8 cellular contexts compared by ENCODE assay signal in genomic region chr17:78357687-78358537, GRCh38. TPM values are rescaled to one million over a fixed set of nuclear protein-coding genes. Genes with fewer than 3 reads are reported as not detected.
DNase-seq lines count a peak whose midpoint lies in the region; ATAC-seq and TF ChIP-seq lines count a peak whose summit lies in the region.

No MANE protein-coding gene starts in this region.

- peaks cover 54% of the 10 kb centered on the region for H3K4me1 ChIP-seq in OCI-LY3 (ENCODE audit: low read length)
- peaks cover 57% of the 10 kb centered on the region for H3K4me1 ChIP-seq in effector memory CD4-positive, alpha-beta T cell (ENCODE audit: control insufficient read depth, insufficient read depth, low read length, poor library complexity, severe bottlenecking)

- peak overlapping the region; percentile 61 for H3K27ac ChIP-seq in AG04450 (ENCODE audit: low read depth, low read length)
- H3K27ac ChIP-seq in OCI-LY3 (ENCODE audit: low read length): peak overlapping the region; percentile 91
- H3K27ac ChIP-seq in effector memory CD4-positive, alpha-beta T cell (ENCODE audit: insufficient read depth, low read length, poor library complexity, severe bottlenecking): peak overlapping the region; percentile 93

- peak overlapping the region; percentile 82 to 86 (median 85) for H3K4me3 Mint-ChIP-seq in nephron

- ATAC-seq in HG03432 (IDR thresholded peaks at IDR 0.05; ENCODE audit: unreplicated experiment) (no peak), HG03139 (IDR thresholded peaks at IDR 0.05; ENCODE audit: unreplicated experiment) (no peak), HG02571 (IDR thresholded peaks at IDR 0.05; ENCODE audit: unreplicated experiment) (no peak)

- H3K27ac Mint-ChIP-seq in nephron: no peak overlapping the region

- peaks cover 54% of the 10 kb centered on the region for H3K36me3 ChIP-seq in OCI-LY3 (replicated peaks; ENCODE audit: low read depth, low read length)
- H3K36me3 ChIP-seq in effector memory CD4-positive, alpha-beta T cell (ENCODE audit: control insufficient read depth, insufficient read depth, low read length): peaks cover 19% of the 10 kb centered on the region

- H3K36me3 Mint-ChIP-seq in nephron (ENCODE audit: low read depth): peaks cover 12% of the 10 kb centered on the region

- DNase-seq in AG04450 (ENCODE audit: low read depth, low spot score) (no peak), H4 (ENCODE audit: low spot score) (no peak)
- DNase-seq in effector memory CD4-positive, alpha-beta T cell: no peak

- peaks cover 48% of the 10 kb centered on the region for H3K79me2 ChIP-seq in OCI-LY3 (ENCODE audit: low read length)

- peak overlapping the region; percentile 99 for H3K4me2 ChIP-seq in OCI-LY3 (ENCODE audit: low read length)

- H3K9me3 ChIP-seq in AG04450 (ENCODE audit: control insufficient read depth, insufficient read depth, low read length) (peaks cover 4% of the 10 kb centered on the region; the same call in 1 of the 2 replicates), OCI-LY3 (ENCODE audit: insufficient read depth, low read length) (no peaks in the 10 kb centered on the region)
- H3K9me3 ChIP-seq in effector memory CD4-positive, alpha-beta T cell (ENCODE audit: control insufficient read depth, low read length): no peaks in the 10 kb centered on the region

- peak overlapping the region; percentile 99 for H3K9ac ChIP-seq in OCI-LY3 (ENCODE audit: low read length)

- peaks cover 49% of the 10 kb centered on the region for H3K4me1 Mint-ChIP-seq in nephron

- H3K27me3 ChIP-seq in AG04450 (ENCODE audit: control insufficient read depth, insufficient read depth, low read length) (no peaks in the 10 kb centered on the region), OCI-LY3 (ENCODE audit: low read depth, low read length) (peaks cover 7% of the 10 kb centered on the region)
- H3K27me3 ChIP-seq in effector memory CD4-positive, alpha-beta T cell (replicated peaks; ENCODE audit: control insufficient read depth, insufficient read depth, low read length, poor library complexity, severe bottlenecking): no peaks in the 10 kb centered on the region

- peaks cover 56% of the 10 kb centered on the region for H4K20me1 ChIP-seq in OCI-LY3 (ENCODE audit: insufficient read depth, low read length)

- no peaks in the 10 kb centered on the region for H3K9me3 Mint-ChIP-seq in nephron

- CTCF ChIA-PET in AG04450 (lab: Charles Lee): interaction anchor here (1.0 kb wide), 1 partner anchor 63 kb away, joined by 4 read pairs; no protein-coding TSS in a partner anchor

- H2AFZ ChIP-seq in OCI-LY3 (ENCODE audit: low read depth, low read length): no peak overlapping the region

- H3K27me3 Mint-ChIP-seq in nephron (ENCODE audit: low read depth): peaks cover 30% of the 10 kb centered on the region

- POLR2A ChIA-PET in AG04450 (lab: Yijun Ruan, JAX): interaction anchor here (0.6 to 3.9 kb wide), 10 partner anchors 15 to 107 kb away, joined by 3 to 32 read pairs (median 5); partner anchors contain the start of gene PGS1

- H3K4me3 ChIP-seq in AG04450 (ENCODE audit: low read depth, low read length): peak overlapping the region; percentile 87
- peak overlapping the region; percentile 99 for H3K4me3 ChIP-seq in OCI-LY3 (ENCODE audit: low read length)
- H3K4me3 ChIP-seq in effector memory CD4-positive, alpha-beta T cell (ENCODE audit: insufficient read depth, low read depth, low read length, poor library complexity, severe bottlenecking): peak overlapping the region; percentile 99

- TF ChIP-seq CTCF in AG04450 (IDR thresholded peaks at IDR 0.05; ENCODE audit: low read depth, low read length): no peak
- no peak for TF ChIP-seq CTCF in OCI-LY3 (IDR thresholded peaks at IDR 0.05; ENCODE audit: low read depth, low read length)
- no peak for TF ChIP-seq CTCF in nephron (IDR thresholded peaks at IDR 0.05; ENCODE audit: unreplicated experiment in 3 of 3)

RNA-seq across cellular contexts. Expression of gene SOCS3, which starts 2.0 kb away (rescaled TPM):
- 15.3 and 21.0 TPM in 2 replicates for polyA plus RNA-seq in AG04450 (2011; rRNA removed)
- polyA minus RNA-seq in AG04450 (2011; rRNA and poly(A)+ RNA removed): 40.1 and 42.9 TPM in 2 replicates
- total RNA-seq in H4 (2014; rRNA removed; shearing (Covaris generic)): 29.2 and 43.0 TPM in 2 replicates

RNA-seq across cellular contexts. Expression of gene PGS1, which starts 20.5 kb away (rescaled TPM):
- 31.0 and 31.7 TPM in 2 replicates for polyA plus RNA-seq in AG04450 (2011; rRNA removed)
- polyA minus RNA-seq in AG04450 (2011; rRNA and poly(A)+ RNA removed): 32.8 and 40.5 TPM in 2 replicates
- 20.4 and 27.5 TPM in 2 replicates for total RNA-seq in H4 (2014; rRNA removed; shearing (Covaris generic))
